1 cellular context compared by ENCODE assay signal in the genomic region with DNA sequence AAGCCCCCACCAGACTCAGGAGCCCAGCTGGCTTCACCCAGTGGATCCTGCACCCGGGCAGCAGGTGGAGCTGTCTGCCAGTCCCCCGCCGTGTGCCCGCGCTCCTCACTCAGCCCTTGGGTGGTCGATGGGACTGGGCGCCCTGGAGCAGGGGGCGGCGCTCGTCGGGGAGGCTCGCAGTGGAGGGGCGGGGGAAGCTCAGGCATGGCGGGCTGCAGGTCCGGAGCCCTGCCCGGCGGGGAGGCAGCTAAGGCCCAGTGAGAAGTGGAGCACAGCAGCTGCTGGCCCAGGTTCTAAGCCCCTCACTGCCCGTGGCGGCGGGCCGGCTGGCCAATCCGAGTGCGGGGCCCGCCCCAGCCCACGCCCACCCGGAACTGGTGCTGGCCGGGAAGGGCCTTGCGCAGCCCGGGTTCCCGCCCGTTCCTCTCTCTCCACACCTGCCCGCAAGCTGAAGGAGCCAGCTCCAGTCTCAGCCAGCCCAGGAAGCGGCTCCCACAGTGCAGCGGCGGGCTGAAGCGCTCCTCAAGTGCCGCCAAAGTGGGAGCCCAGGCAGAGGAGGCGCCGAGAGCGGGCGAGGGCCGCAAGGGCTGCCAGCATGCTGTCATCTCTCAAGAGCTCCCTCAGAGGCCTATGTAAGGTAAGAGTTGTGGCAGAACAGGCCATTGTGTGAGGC.
A peak's percentile ranks its signal among the peaks of the same experiment; 100 is the strongest.
TF ChIP-seq lines count a peak whose summit lies in the region.

No MANE protein-coding gene starts in this region.

TF ChIP-seq in K562, 482 proteins besides CTCF, POLR2A, EP300 and RAD21 (continued from another document):
- TF ChIP-seq, protein P1, sequence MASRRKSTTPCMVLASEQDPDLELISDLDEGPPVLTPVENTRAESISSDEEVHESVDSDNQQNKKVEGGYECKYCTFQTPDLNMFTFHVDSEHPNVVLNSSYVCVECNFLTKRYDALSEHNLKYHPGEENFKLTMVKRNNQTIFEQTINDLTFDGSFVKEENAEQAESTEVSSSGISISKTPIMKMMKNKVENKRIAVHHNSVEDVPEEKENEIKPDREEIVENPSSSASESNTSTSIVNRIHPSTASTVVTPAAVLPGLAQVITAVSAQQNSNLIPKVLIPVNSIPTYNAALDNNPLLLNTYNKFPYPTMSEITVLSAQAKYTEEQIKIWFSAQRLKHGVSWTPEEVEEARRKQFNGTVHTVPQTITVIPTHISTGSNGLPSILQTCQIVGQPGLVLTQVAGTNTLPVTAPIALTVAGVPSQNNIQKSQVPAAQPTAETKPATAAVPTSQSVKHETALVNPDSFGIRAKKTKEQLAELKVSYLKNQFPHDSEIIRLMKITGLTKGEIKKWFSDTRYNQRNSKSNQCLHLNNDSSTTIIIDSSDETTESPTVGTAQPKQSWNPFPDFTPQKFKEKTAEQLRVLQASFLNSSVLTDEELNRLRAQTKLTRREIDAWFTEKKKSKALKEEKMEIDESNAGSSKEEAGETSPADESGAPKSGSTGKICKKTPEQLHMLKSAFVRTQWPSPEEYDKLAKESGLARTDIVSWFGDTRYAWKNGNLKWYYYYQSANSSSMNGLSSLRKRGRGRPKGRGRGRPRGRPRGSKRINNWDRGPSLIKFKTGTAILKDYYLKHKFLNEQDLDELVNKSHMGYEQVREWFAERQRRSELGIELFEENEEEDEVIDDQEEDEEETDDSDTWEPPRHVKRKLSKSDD (conservative IDR thresholded peaks at IDR 0.05; ENCODE audit: low read length): no peak
- no peak for TF ChIP-seq HNRNPUL1 (IDR thresholded peaks at IDR 0.05; ENCODE audit: low read length)
- no peak for TF ChIP-seq GABPB2 (CRISPR knock-in tag; conservative IDR thresholded peaks at IDR 0.05)
- TF ChIP-seq, protein P2, sequence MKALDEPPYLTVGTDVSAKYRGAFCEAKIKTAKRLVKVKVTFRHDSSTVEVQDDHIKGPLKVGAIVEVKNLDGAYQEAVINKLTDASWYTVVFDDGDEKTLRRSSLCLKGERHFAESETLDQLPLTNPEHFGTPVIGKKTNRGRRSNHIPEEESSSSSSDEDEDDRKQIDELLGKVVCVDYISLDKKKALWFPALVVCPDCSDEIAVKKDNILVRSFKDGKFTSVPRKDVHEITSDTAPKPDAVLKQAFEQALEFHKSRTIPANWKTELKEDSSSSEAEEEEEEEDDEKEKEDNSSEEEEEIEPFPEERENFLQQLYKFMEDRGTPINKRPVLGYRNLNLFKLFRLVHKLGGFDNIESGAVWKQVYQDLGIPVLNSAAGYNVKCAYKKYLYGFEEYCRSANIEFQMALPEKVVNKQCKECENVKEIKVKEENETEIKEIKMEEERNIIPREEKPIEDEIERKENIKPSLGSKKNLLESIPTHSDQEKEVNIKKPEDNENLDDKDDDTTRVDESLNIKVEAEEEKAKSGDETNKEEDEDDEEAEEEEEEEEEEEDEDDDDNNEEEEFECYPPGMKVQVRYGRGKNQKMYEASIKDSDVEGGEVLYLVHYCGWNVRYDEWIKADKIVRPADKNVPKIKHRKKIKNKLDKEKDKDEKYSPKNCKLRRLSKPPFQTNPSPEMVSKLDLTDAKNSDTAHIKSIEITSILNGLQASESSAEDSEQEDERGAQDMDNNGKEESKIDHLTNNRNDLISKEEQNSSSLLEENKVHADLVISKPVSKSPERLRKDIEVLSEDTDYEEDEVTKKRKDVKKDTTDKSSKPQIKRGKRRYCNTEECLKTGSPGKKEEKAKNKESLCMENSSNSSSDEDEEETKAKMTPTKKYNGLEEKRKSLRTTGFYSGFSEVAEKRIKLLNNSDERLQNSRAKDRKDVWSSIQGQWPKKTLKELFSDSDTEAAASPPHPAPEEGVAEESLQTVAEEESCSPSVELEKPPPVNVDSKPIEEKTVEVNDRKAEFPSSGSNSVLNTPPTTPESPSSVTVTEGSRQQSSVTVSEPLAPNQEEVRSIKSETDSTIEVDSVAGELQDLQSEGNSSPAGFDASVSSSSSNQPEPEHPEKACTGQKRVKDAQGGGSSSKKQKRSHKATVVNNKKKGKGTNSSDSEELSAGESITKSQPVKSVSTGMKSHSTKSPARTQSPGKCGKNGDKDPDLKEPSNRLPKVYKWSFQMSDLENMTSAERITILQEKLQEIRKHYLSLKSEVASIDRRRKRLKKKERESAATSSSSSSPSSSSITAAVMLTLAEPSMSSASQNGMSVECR (CRISPR knock-in tag; IDR thresholded peaks at IDR 0.05): peak; percentile 54; the same call in 1 of the 2 replicates
- no peak for TF ChIP-seq ILK (tag; IDR thresholded peaks at IDR 0.05; ENCODE audit: borderline replicate concordance, low read depth)
- no peak for TF ChIP-seq HDGF (IDR thresholded peaks at IDR 0.05)
- TF ChIP-seq ZFX (CRISPR knock-in tag; IDR thresholded peaks at IDR 0.05): peak; percentile 83
- TF ChIP-seq ZBTB8A (IDR thresholded peaks at IDR 0.05; ENCODE audit: partially characterized antibody): no peak
- TF ChIP-seq ZNF766 (CRISPR knock-in tag; conservative IDR thresholded peaks at IDR 0.05): no peak
- no peak for TF ChIP-seq RBM22 (IDR thresholded peaks at IDR 0.05; ENCODE audit: low read depth, low read length, poor library complexity, severe bottlenecking)
- no peak for TF ChIP-seq ZNF695 (CRISPR knock-in tag; IDR thresholded peaks at IDR 0.05)
- TF ChIP-seq, protein P3, sequence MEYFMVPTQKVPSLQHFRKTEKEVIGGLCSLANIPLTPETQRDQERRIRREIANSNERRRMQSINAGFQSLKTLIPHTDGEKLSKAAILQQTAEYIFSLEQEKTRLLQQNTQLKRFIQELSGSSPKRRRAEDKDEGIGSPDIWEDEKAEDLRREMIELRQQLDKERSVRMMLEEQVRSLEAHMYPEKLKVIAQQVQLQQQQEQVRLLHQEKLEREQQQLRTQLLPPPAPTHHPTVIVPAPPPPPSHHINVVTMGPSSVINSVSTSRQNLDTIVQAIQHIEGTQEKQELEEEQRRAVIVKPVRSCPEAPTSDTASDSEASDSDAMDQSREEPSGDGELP (CRISPR knock-in tag; IDR thresholded peaks at IDR 0.05; ENCODE audit: borderline replicate concordance): peak; percentile 63; the same call in 1 of the 2 replicates
- no peak for TF ChIP-seq ZKSCAN3 (CRISPR knock-in tag; IDR thresholded peaks at IDR 0.05)
- TF ChIP-seq ZNF586 (CRISPR knock-in tag; conservative IDR thresholded peaks at IDR 0.05): no peak
- TF ChIP-seq, protein P4, sequence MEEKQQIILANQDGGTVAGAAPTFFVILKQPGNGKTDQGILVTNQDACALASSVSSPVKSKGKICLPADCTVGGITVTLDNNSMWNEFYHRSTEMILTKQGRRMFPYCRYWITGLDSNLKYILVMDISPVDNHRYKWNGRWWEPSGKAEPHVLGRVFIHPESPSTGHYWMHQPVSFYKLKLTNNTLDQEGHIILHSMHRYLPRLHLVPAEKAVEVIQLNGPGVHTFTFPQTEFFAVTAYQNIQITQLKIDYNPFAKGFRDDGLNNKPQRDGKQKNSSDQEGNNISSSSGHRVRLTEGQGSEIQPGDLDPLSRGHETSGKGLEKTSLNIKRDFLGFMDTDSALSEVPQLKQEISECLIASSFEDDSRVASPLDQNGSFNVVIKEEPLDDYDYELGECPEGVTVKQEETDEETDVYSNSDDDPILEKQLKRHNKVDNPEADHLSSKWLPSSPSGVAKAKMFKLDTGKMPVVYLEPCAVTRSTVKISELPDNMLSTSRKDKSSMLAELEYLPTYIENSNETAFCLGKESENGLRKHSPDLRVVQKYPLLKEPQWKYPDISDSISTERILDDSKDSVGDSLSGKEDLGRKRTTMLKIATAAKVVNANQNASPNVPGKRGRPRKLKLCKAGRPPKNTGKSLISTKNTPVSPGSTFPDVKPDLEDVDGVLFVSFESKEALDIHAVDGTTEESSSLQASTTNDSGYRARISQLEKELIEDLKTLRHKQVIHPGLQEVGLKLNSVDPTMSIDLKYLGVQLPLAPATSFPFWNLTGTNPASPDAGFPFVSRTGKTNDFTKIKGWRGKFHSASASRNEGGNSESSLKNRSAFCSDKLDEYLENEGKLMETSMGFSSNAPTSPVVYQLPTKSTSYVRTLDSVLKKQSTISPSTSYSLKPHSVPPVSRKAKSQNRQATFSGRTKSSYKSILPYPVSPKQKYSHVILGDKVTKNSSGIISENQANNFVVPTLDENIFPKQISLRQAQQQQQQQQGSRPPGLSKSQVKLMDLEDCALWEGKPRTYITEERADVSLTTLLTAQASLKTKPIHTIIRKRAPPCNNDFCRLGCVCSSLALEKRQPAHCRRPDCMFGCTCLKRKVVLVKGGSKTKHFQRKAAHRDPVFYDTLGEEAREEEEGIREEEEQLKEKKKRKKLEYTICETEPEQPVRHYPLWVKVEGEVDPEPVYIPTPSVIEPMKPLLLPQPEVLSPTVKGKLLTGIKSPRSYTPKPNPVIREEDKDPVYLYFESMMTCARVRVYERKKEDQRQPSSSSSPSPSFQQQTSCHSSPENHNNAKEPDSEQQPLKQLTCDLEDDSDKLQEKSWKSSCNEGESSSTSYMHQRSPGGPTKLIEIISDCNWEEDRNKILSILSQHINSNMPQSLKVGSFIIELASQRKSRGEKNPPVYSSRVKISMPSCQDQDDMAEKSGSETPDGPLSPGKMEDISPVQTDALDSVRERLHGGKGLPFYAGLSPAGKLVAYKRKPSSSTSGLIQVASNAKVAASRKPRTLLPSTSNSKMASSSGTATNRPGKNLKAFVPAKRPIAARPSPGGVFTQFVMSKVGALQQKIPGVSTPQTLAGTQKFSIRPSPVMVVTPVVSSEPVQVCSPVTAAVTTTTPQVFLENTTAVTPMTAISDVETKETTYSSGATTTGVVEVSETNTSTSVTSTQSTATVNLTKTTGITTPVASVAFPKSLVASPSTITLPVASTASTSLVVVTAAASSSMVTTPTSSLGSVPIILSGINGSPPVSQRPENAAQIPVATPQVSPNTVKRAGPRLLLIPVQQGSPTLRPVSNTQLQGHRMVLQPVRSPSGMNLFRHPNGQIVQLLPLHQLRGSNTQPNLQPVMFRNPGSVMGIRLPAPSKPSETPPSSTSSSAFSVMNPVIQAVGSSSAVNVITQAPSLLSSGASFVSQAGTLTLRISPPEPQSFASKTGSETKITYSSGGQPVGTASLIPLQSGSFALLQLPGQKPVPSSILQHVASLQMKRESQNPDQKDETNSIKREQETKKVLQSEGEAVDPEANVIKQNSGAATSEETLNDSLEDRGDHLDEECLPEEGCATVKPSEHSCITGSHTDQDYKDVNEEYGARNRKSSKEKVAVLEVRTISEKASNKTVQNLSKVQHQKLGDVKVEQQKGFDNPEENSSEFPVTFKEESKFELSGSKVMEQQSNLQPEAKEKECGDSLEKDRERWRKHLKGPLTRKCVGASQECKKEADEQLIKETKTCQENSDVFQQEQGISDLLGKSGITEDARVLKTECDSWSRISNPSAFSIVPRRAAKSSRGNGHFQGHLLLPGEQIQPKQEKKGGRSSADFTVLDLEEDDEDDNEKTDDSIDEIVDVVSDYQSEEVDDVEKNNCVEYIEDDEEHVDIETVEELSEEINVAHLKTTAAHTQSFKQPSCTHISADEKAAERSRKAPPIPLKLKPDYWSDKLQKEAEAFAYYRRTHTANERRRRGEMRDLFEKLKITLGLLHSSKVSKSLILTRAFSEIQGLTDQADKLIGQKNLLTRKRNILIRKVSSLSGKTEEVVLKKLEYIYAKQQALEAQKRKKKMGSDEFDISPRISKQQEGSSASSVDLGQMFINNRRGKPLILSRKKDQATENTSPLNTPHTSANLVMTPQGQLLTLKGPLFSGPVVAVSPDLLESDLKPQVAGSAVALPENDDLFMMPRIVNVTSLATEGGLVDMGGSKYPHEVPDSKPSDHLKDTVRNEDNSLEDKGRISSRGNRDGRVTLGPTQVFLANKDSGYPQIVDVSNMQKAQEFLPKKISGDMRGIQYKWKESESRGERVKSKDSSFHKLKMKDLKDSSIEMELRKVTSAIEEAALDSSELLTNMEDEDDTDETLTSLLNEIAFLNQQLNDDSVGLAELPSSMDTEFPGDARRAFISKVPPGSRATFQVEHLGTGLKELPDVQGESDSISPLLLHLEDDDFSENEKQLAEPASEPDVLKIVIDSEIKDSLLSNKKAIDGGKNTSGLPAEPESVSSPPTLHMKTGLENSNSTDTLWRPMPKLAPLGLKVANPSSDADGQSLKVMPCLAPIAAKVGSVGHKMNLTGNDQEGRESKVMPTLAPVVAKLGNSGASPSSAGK (IDR thresholded peaks at IDR 0.05): peak; percentile 83
- TF ChIP-seq KDM5B (IDR thresholded peaks at IDR 0.05; ENCODE audit: insufficient replicate concordance, low read depth, low read length): peak; percentile 32
- TF ChIP-seq DNMT1 (IDR thresholded peaks at IDR 0.05): no peak
- no peak for TF ChIP-seq HDAC8 (tag; IDR thresholded peaks at IDR 0.05)
- TF ChIP-seq U2AF1 (optimal IDR thresholded peaks at IDR 0.05; ENCODE audit: low read depth, low read length): no peak
- TF ChIP-seq ZC3H8 (IDR thresholded peaks at IDR 0.05): no peak
- TF ChIP-seq, protein P5, sequence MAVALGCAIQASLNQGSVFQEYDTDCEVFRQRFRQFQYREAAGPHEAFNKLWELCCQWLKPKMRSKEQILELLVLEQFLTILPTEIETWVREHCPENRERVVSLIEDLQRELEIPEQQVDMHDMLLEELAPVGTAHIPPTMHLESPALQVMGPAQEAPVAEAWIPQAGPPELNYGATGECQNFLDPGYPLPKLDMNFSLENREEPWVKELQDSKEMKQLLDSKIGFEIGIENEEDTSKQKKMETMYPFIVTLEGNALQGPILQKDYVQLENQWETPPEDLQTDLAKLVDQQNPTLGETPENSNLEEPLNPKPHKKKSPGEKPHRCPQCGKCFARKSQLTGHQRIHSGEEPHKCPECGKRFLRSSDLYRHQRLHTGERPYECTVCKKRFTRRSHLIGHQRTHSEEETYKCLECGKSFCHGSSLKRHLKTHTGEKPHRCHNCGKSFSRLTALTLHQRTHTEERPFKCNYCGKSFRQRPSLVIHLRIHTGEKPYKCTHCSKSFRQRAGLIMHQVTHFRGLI (CRISPR knock-in tag; IDR thresholded peaks at IDR 0.05): no peak
- no peak for TF ChIP-seq HLTF (IDR thresholded peaks at IDR 0.05)
- no peak for TF ChIP-seq SMARCA4 (IDR thresholded peaks at IDR 0.05)
- TF ChIP-seq SP1 (CRISPR knock-in tag; IDR thresholded peaks at IDR 0.05): 0 out of 2 replicates have a peak, but pooled peaks have one; percentile 23
- no peak for TF ChIP-seq MED1 (CRISPR knock-in tag; IDR thresholded peaks at IDR 0.05; ENCODE audit: borderline replicate concordance)
- no peak for TF ChIP-seq PHF20 (IDR thresholded peaks at IDR 0.05; ENCODE audit: partially characterized antibody)
- no peak for TF ChIP-seq KLF13 (tag; IDR thresholded peaks at IDR 0.05; ENCODE audit: borderline replicate concordance, low read depth)
- no peak for TF ChIP-seq NUFIP1 (IDR thresholded peaks at IDR 0.05; ENCODE audit: partially characterized antibody)
- peak; percentile 56 for TF ChIP-seq POLR2G (IDR thresholded peaks at IDR 0.05; ENCODE audit: low read depth, low read length)
